In the genomic region with DNA sequence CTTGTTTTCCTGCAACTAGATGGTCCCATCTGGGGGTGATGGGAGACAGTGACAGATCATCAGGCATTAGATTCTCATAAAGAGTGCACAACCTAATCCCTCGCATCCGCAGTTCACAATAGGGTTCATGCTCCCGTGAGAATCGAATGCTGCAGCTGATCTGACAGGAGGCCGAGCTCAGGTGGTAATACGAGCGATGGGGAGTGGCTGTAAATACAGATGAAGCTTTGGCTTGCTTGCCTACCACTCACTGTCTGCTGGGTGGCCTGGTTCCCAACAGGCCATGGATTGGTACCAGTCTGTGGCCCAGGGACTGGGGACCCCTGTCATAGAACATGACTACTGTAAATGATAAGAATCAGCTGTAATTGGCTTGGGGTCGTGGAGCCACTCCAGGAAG, we compare ENCODE assay signal across 1 cellular context.
TF ChIP-seq lines count a peak whose summit lies in the region.

No MANE protein-coding gene starts in this region.

TF ChIP-seq in K562, 482 proteins besides CTCF, POLR2A, EP300 and RAD21:
- TF ChIP-seq PHF8 (IDR thresholded peaks at IDR 0.05; ENCODE audit: borderline replicate concordance, low read length) (no peak), ZNF707 (CRISPR knock-in tag; conservative IDR thresholded peaks at IDR 0.05) (no peak)
- TF ChIP-seq, protein P1, sequence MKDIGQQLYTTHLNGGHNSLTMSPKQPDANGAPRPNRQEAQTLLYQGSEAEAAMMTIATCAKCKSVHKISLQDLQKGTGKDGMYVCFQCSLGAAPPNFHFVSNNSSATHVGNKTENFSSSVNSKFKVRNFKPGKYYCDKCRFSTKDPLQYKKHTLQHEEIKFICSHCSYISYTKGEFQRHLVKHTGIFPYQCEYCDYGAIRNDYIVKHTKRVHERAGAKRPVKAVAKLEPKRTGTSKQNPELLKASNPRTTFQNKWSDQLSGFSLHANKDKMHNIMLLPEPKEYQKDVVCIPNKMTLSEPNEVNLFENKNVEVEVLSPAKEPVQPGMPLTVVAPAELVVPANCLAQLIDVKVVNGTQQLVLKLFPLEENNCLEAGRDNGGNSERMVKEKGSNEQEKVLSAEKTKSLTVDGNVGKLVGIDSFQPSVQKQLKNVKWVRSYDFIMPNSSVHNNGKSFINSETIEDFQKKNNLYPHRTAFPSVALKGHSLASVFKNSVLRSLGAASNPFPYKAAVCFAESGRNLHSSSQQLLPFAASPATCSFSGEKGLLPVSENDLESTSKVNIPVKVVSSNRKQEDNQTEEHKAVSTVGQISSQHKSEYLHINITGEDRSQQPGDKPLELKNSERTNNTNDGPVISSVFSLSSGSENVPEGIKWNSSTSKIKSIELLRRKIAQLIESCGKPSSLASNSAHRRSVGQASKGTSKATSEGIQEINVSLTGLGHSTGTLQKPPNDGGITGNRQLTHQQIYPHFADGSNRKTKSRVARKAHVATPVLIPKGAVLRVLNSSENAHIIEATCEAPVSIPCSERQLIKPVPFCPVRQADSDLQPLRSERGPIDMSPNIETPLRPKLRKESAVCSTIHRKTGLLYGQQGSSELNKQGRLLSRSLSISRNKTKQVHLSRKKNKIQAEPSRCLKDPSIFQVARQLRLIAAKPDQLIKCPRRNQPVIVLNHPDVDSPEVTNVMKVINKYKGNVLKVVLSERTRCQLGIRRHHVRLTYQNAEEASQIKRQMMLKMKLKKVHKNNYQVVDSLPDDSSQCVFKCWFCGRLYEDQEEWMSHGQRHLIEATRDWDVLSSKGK (CRISPR knock-in tag; IDR thresholded peaks at IDR 0.05): no peak
- TF ChIP-seq, protein P2, sequence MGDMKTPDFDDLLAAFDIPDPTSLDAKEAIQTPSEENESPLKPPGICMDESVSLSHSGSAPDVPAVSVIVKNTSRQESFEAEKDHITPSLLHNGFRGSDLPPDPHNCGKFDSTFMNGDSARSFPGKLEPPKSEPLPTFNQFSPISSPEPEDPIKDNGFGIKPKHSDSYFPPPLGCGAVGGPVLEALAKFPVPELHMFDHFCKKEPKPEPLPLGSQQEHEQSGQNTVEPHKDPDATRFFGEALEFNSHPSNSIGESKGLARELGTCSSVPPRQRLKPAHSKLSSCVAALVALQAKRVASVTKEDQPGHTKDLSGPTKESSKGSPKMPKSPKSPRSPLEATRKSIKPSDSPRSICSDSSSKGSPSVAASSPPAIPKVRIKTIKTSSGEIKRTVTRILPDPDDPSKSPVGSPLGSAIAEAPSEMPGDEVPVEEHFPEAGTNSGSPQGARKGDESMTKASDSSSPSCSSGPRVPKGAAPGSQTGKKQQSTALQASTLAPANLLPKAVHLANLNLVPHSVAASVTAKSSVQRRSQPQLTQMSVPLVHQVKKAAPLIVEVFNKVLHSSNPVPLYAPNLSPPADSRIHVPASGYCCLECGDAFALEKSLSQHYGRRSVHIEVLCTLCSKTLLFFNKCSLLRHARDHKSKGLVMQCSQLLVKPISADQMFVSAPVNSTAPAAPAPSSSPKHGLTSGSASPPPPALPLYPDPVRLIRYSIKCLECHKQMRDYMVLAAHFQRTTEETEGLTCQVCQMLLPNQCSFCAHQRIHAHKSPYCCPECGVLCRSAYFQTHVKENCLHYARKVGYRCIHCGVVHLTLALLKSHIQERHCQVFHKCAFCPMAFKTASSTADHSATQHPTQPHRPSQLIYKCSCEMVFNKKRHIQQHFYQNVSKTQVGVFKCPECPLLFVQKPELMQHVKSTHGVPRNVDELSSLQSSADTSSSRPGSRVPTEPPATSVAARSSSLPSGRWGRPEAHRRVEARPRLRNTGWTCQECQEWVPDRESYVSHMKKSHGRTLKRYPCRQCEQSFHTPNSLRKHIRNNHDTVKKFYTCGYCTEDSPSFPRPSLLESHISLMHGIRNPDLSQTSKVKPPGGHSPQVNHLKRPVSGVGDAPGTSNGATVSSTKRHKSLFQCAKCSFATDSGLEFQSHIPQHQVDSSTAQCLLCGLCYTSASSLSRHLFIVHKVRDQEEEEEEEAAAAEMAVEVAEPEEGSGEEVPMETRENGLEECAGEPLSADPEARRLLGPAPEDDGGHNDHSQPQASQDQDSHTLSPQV (IDR thresholded peaks at IDR 0.05): no peak
TF ChIP-seq in K562: peak in this region for 0.
